19 cellular contexts compared by ENCODE assay signal in genomic region chr12:124015791-124016510, GRCh38.
"Had no signal": no experiment of that assay in that cellular context is flagged by ENCODE, and none has a peak within 500 bp of the region (broad histone marks: within the 10 kb centered on the region; RNA-seq: fewer than 3 reads in every experiment).

No MANE protein-coding gene starts in this region.

- H3K4me3 Mint-ChIP-seq: memory B cell; natural killer cell treated with Interleukin-12 subunit alpha and Interleukin-12 subunit beta and Interleukin-15 and Interleukin-18, amount 100 ng/mL, for 72 hours; neural crest cell; stimulated activated effector memory CD8-positive, alpha-beta T cell treated with anti-CD3 and anti-CD28 coated beads, Interleukin-12 subunit alpha, Interleukin-12 subunit beta, amount 100 ng/mL, for 72 hours had no signal

- H3K9me3 Mint-ChIP-seq: memory B cell; natural killer cell treated with Interleukin-12 subunit alpha and Interleukin-12 subunit beta and Interleukin-15 and Interleukin-18, amount 100 ng/mL, for 72 hours; neural crest cell; stimulated activated effector memory CD8-positive, alpha-beta T cell treated with anti-CD3 and anti-CD28 coated beads, Interleukin-12 subunit alpha, Interleukin-12 subunit beta, amount 100 ng/mL, for 72 hours had no signal

- H3K9me3 ChIP-seq: neutrophil, pancreas, stomach, thyroid gland, vagina had no signal

- H3K27me3 Mint-ChIP-seq: memory B cell; natural killer cell treated with Interleukin-12 subunit alpha and Interleukin-12 subunit beta and Interleukin-15 and Interleukin-18, amount 100 ng/mL, for 72 hours had no signal

- H3K27me3 ChIP-seq: dorsolateral prefrontal cortex, neutrophil, pancreas, stomach, thyroid gland, vagina had no signal

- ATAC-seq: left lobe of liver; natural killer cell treated with Interleukin-12 subunit alpha and Interleukin-12 subunit beta and Interleukin-15 and Interleukin-18, amount 100 ng/mL, for 72 hours; pancreas; sciatic nerve; stimulated activated effector memory CD8-positive, alpha-beta T cell treated with anti-CD3 and anti-CD28 coated beads, Interleukin-12 subunit alpha, Interleukin-12 subunit beta, amount 100 ng/mL, for 72 hours had no signal

- H3K27ac Mint-ChIP-seq: memory B cell; natural killer cell treated with Interleukin-12 subunit alpha and Interleukin-12 subunit beta and Interleukin-15 and Interleukin-18, amount 100 ng/mL, for 72 hours; stimulated activated effector memory CD8-positive, alpha-beta T cell treated with anti-CD3 and anti-CD28 coated beads, Interleukin-12 subunit alpha, Interleukin-12 subunit beta, amount 100 ng/mL, for 72 hours had no signal

- H3K4me1 Mint-ChIP-seq: stimulated activated effector memory CD8-positive, alpha-beta T cell treated with anti-CD3 and anti-CD28 coated beads, Interleukin-12 subunit alpha, Interleukin-12 subunit beta, amount 100 ng/mL, for 72 hours had no signal

- H3K27ac ChIP-seq: dorsolateral prefrontal cortex, neutrophil, pancreas, stomach, thyroid gland, vagina had no signal

- DNase-seq: dorsolateral prefrontal cortex; effector CD4-positive, alpha-beta T cell; pancreas; retina; stimulated activated CD4-positive, alpha-beta T cell treated with anti-CD3 and anti-CD28 coated beads, Interleukin-2, amount 100 ng/mL, for 24 hours; stimulated activated CD4-positive, alpha-beta T cell treated with anti-CD3 and anti-CD28 coated beads, Interleukin-4, amount 100 ng/mL, for 24 hours; stimulated activated naive CD4-positive, alpha-beta T cell treated with Interleukin-2 at 50 U/mL for 16 hours; stomach; thyroid gland; trophoblast cell had no signal

- H3K4me3 ChIP-seq: dorsolateral prefrontal cortex, lung, pancreas, stomach, thyroid gland, vagina had no signal
